ENCODE assay signal across 1 cellular context in genomic region chr7:33043875-33044718, GRCh38.
A peak's percentile ranks its signal among the peaks of the same experiment; 100 is the strongest.
TF ChIP-seq lines count a peak whose summit lies in the region.

No MANE protein-coding gene starts in this region.

TF ChIP-seq in HepG2, 621 proteins besides CTCF, POLR2A, EP300 and RAD21 (continued from another document and continues in another):
- TF ChIP-seq HOMEZ (CRISPR knock-in tag; IDR thresholded peaks at IDR 0.05; ENCODE audit: low read depth) (peak; percentile 82), MXI1 (IDR thresholded peaks at IDR 0.05; ENCODE audit: borderline replicate concordance, low read depth, low read length) (peak; percentile 23; the same call in 1 of the 3 replicates), ZNF75D (CRISPR knock-in tag; IDR thresholded peaks at IDR 0.05; ENCODE audit: borderline replicate concordance) (no peak), SRY (CRISPR knock-in tag; IDR thresholded peaks at IDR 0.05) (no peak), ZNF224 (CRISPR knock-in tag; IDR thresholded peaks at IDR 0.05) (no peak), ZNF331 (CRISPR knock-in tag; IDR thresholded peaks at IDR 0.05) (peak; percentile 44; the same call in 1 of the 2 replicates), NR2C2 (CRISPR knock-in tag; IDR thresholded peaks at IDR 0.05; ENCODE audit: borderline replicate concordance) (no peak), NCOA1 (CRISPR knock-in tag; IDR thresholded peaks at IDR 0.05) (no peak), AGO2 (optimal IDR thresholded peaks at IDR 0.05; ENCODE audit: low read depth, low read length) (no peak), ZNF17 (CRISPR knock-in tag; IDR thresholded peaks at IDR 0.05) (no peak), MAFG (CRISPR knock-in tag; IDR thresholded peaks at IDR 0.05) (no peak), TEAD2 (CRISPR knock-in tag; IDR thresholded peaks at IDR 0.05) (no peak), KLF13 (CRISPR knock-in tag; IDR thresholded peaks at IDR 0.05) (no peak), BRD4 (CRISPR knock-in tag; IDR thresholded peaks at IDR 0.05) (no peak), TBP (CRISPR knock-in tag; IDR thresholded peaks at IDR 0.05) (no peak), MIER3 (CRISPR knock-in tag; IDR thresholded peaks at IDR 0.05; ENCODE audit: borderline replicate concordance) (no peak), SPEN (CRISPR knock-in tag; IDR thresholded peaks at IDR 0.05; ENCODE audit: low read depth) (no peak), NFKBIZ (CRISPR knock-in tag; IDR thresholded peaks at IDR 0.05) (no peak), CREB1 (IDR thresholded peaks at IDR 0.05) (no peak), CREB1 (CRISPR knock-in tag; IDR thresholded peaks at IDR 0.05) (no peak; the same call in 1 of the 2 replicates), GPN1 (CRISPR knock-in tag; IDR thresholded peaks at IDR 0.05; ENCODE audit: borderline replicate concordance) (no peak), ZKSCAN8 (CRISPR knock-in tag; IDR thresholded peaks at IDR 0.05; ENCODE audit: borderline replicate concordance) (no peak), ZNF629 (CRISPR knock-in tag; conservative IDR thresholded peaks at IDR 0.05) (no peak), ZNF670 (CRISPR knock-in tag; IDR thresholded peaks at IDR 0.05; ENCODE audit: borderline replicate concordance) (no peak), SOX6 (IDR thresholded peaks at IDR 0.05) (no peak), SOX6 (CRISPR knock-in tag; IDR thresholded peaks at IDR 0.05) (peak; percentile 57; the same call in 1 of the 2 replicates), CBX1 (IDR thresholded peaks at IDR 0.05; ENCODE audit: low read depth) (no peak), MTERF4 (CRISPR knock-in tag; IDR thresholded peaks at IDR 0.05) (no peak), TCF7 (IDR thresholded peaks at IDR 0.05; ENCODE audit: low read depth) (no peak), CERS6 (CRISPR knock-in tag; IDR thresholded peaks at IDR 0.05) (no peak), ZBTB7B (CRISPR knock-in tag; IDR thresholded peaks at IDR 0.05) (no peak), ZFAT (CRISPR knock-in tag; conservative IDR thresholded peaks at IDR 0.05) (no peak), PAWR (CRISPR knock-in tag; IDR thresholded peaks at IDR 0.05; ENCODE audit: borderline replicate concordance) (no peak), ARHGAP35 (CRISPR knock-in tag; IDR thresholded peaks at IDR 0.05; ENCODE audit: borderline replicate concordance) (no peak), SALL1 (CRISPR knock-in tag; IDR thresholded peaks at IDR 0.05) (no peak; the same call in 1 of the 2 replicates), HNRNPL (IDR thresholded peaks at IDR 0.05; ENCODE audit: low read depth, low read length) (no peak), ZNF460 (CRISPR knock-in tag; IDR thresholded peaks at IDR 0.05; ENCODE audit: borderline replicate concordance) (no peak), SP4 (CRISPR knock-in tag; IDR thresholded peaks at IDR 0.05) (no peak), GABPB1 (CRISPR knock-in tag; IDR thresholded peaks at IDR 0.05) (no peak), SMAD9 (CRISPR knock-in tag; IDR thresholded peaks at IDR 0.05) (no peak), ZSCAN25 (CRISPR knock-in tag; IDR thresholded peaks at IDR 0.05) (no peak), ZNF367 (CRISPR knock-in tag; IDR thresholded peaks at IDR 0.05; ENCODE audit: borderline replicate concordance) (no peak), YEATS4 (CRISPR knock-in tag; IDR thresholded peaks at IDR 0.05; ENCODE audit: borderline replicate concordance) (peak; percentile 18; the same call in 1 of the 2 replicates), ZNF234 (CRISPR knock-in tag; conservative IDR thresholded peaks at IDR 0.05) (no peak), KDM4B (CRISPR knock-in tag; IDR thresholded peaks at IDR 0.05) (no peak), NFIB (CRISPR knock-in tag; IDR thresholded peaks at IDR 0.05; ENCODE audit: borderline replicate concordance) (no peak), PHF8 (CRISPR knock-in tag; IDR thresholded peaks at IDR 0.05) (no peak), PPARG (CRISPR knock-in tag; conservative IDR thresholded peaks at IDR 0.05) (peak; percentile 96), SALL2 (CRISPR knock-in tag; IDR thresholded peaks at IDR 0.05) (no peak)
- TF ChIP-seq, protein P1, sequence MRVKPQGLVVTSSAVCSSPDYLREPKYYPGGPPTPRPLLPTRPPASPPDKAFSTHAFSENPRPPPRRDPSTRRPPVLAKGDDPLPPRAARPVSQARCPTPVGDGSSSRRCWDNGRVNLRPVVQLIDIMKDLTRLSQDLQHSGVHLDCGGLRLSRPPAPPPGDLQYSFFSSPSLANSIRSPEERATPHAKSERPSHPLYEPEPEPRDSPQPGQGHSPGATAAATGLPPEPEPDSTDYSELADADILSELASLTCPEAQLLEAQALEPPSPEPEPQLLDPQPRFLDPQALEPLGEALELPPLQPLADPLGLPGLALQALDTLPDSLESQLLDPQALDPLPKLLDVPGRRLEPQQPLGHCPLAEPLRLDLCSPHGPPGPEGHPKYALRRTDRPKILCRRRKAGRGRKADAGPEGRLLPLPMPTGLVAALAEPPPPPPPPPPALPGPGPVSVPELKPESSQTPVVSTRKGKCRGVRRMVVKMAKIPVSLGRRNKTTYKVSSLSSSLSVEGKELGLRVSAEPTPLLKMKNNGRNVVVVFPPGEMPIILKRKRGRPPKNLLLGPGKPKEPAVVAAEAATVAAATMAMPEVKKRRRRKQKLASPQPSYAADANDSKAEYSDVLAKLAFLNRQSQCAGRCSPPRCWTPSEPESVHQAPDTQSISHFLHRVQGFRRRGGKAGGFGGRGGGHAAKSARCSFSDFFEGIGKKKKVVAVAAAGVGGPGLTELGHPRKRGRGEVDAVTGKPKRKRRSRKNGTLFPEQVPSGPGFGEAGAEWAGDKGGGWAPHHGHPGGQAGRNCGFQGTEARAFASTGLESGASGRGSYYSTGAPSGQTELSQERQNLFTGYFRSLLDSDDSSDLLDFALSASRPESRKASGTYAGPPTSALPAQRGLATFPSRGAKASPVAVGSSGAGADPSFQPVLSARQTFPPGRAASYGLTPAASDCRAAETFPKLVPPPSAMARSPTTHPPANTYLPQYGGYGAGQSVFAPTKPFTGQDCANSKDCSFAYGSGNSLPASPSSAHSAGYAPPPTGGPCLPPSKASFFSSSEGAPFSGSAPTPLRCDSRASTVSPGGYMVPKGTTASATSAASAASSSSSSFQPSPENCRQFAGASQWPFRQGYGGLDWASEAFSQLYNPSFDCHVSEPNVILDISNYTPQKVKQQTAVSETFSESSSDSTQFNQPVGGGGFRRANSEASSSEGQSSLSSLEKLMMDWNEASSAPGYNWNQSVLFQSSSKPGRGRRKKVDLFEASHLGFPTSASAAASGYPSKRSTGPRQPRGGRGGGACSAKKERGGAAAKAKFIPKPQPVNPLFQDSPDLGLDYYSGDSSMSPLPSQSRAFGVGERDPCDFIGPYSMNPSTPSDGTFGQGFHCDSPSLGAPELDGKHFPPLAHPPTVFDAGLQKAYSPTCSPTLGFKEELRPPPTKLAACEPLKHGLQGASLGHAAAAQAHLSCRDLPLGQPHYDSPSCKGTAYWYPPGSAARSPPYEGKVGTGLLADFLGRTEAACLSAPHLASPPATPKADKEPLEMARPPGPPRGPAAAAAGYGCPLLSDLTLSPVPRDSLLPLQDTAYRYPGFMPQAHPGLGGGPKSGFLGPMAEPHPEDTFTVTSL (CRISPR knock-in tag; IDR thresholded peaks at IDR 0.05; ENCODE audit: borderline replicate concordance), result peak; percentile 65; the same call in 1 of the 2 replicates
- TF ChIP-seq, protein P2, sequence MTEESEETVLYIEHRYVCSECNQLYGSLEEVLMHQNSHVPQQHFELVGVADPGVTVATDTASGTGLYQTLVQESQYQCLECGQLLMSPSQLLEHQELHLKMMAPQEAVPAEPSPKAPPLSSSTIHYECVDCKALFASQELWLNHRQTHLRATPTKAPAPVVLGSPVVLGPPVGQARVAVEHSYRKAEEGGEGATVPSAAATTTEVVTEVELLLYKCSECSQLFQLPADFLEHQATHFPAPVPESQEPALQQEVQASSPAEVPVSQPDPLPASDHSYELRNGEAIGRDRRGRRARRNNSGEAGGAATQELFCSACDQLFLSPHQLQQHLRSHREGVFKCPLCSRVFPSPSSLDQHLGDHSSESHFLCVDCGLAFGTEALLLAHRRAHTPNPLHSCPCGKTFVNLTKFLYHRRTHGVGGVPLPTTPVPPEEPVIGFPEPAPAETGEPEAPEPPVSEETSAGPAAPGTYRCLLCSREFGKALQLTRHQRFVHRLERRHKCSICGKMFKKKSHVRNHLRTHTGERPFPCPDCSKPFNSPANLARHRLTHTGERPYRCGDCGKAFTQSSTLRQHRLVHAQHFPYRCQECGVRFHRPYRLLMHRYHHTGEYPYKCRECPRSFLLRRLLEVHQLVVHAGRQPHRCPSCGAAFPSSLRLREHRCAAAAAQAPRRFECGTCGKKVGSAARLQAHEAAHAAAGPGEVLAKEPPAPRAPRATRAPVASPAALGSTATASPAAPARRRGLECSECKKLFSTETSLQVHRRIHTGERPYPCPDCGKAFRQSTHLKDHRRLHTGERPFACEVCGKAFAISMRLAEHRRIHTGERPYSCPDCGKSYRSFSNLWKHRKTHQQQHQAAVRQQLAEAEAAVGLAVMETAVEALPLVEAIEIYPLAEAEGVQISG (CRISPR knock-in tag; IDR thresholded peaks at IDR 0.05), result no peak
- TF ChIP-seq, protein P3, sequence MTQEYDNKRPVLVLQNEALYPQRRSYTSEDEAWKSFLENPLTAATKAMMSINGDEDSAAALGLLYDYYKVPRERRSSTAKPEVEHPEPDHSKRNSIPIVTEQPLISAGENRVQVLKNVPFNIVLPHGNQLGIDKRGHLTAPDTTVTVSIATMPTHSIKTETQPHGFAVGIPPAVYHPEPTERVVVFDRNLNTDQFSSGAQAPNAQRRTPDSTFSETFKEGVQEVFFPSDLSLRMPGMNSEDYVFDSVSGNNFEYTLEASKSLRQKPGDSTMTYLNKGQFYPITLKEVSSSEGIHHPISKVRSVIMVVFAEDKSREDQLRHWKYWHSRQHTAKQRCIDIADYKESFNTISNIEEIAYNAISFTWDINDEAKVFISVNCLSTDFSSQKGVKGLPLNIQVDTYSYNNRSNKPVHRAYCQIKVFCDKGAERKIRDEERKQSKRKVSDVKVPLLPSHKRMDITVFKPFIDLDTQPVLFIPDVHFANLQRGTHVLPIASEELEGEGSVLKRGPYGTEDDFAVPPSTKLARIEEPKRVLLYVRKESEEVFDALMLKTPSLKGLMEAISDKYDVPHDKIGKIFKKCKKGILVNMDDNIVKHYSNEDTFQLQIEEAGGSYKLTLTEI (CRISPR knock-in tag; conservative IDR thresholded peaks at IDR 0.05), result no peak
- TF ChIP-seq, protein P4, sequence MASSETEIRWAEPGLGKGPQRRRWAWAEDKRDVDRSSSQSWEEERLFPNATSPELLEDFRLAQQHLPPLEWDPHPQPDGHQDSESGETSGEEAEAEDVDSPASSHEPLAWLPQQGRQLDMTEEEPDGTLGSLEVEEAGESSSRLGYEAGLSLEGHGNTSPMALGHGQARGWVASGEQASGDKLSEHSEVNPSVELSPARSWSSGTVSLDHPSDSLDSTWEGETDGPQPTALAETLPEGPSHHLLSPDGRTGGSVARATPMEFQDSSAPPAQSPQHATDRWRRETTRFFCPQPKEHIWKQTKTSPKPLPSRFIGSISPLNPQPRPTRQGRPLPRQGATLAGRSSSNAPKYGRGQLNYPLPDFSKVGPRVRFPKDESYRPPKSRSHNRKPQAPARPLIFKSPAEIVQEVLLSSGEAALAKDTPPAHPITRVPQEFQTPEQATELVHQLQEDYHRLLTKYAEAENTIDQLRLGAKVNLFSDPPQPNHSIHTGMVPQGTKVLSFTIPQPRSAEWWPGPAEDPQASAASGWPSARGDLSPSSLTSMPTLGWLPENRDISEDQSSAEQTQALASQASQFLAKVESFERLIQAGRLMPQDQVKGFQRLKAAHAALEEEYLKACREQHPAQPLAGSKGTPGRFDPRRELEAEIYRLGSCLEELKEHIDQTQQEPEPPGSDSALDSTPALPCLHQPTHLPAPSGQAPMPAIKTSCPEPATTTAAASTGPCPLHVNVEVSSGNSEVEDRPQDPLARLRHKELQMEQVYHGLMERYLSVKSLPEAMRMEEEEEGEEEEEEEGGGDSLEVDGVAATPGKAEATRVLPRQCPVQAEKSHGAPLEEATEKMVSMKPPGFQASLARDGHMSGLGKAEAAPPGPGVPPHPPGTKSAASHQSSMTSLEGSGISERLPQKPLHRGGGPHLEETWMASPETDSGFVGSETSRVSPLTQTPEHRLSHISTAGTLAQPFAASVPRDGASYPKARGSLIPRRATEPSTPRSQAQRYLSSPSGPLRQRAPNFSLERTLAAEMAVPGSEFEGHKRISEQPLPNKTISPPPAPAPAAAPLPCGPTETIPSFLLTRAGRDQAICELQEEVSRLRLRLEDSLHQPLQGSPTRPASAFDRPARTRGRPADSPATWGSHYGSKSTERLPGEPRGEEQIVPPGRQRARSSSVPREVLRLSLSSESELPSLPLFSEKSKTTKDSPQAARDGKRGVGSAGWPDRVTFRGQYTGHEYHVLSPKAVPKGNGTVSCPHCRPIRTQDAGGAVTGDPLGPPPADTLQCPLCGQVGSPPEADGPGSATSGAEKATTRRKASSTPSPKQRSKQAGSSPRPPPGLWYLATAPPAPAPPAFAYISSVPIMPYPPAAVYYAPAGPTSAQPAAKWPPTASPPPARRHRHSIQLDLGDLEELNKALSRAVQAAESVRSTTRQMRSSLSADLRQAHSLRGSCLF (CRISPR knock-in tag; IDR thresholded peaks at IDR 0.05; ENCODE audit: borderline replicate concordance), result no peak
